ENCODE assay signal across 8 cellular contexts in genomic region chr10:75137533-75138438, GRCh38. TPM values are rescaled to one million over a fixed set of nuclear protein-coding genes. Genes with fewer than 3 reads are reported as not detected.
DNase-seq lines count a peak whose midpoint lies in the region; ATAC-seq and TF ChIP-seq lines count a peak whose summit lies in the region.

No MANE protein-coding gene starts in this region.

- TF ChIP-seq EP300 in gastroesophageal sphincter (IDR thresholded peaks at IDR 0.05), result no peak

- WGBS in gastroesophageal sphincter (ENCODE audit: low coverage in 1 of 2), 2 donors, result 32 to 41% methylated on average over 2 to 3 of the region's 3 CpGs

- H3K4me1 ChIP-seq in skeletal muscle tissue (ENCODE audit: control insufficient read depth in 3 of 3, insufficient read depth in 3 of 3, low read length in 3 of 3), result peaks cover 0 to 6% (median 0%) of the 10 kb centered on the region in 3 donors
- H3K4me1 ChIP-seq in gastroesophageal sphincter, result peaks cover 0 to 30% (median 0%) of the 10 kb centered on the region in 3 donors

- TF ChIP-seq POLR2A in NB4 (IDR thresholded peaks at IDR 0.05; ENCODE audit: extremely low read depth, insufficient read length), result no peak
- TF ChIP-seq POLR2A in gastroesophageal sphincter (IDR thresholded peaks at IDR 0.05), result no peak

- H3K9me3 ChIP-seq in skeletal muscle tissue (ENCODE audit: control insufficient read depth in 3 of 3, low read length in 3 of 3) (no peaks in the 10 kb centered on the region), gastroesophageal sphincter (no peaks in the 10 kb centered on the region)

- peak overlapping the region; percentile 64 for H3K27ac Mint-ChIP-seq in central memory CD8-positive, alpha-beta T cell (ENCODE audit: low read depth)

- H3K27ac ChIP-seq in skeletal muscle tissue (ENCODE audit: low read depth, low read length) (peak overlapping the region; percentile 1), gastroesophageal sphincter (no peak overlapping the region)

- no peaks in the 10 kb centered on the region for H3K27me3 Mint-ChIP-seq in central memory CD8-positive, alpha-beta T cell

- peak overlapping the region in 1 of 3 donors; percentile 3 for H3K9ac ChIP-seq in skeletal muscle tissue (ENCODE audit: low read depth in 1 of 3, low read length in 3 of 3)

- no peak overlapping the region for H3K4me3 Mint-ChIP-seq in central memory CD8-positive, alpha-beta T cell

- no peak overlapping the region for H3K4me3 ChIP-seq in NB4 (ENCODE audit: low read depth, low read length)
- no peak overlapping the region for H3K4me3 ChIP-seq in skeletal muscle tissue (ENCODE audit: low read length in 3 of 3)
- no peak overlapping the region for H3K4me3 ChIP-seq in gastroesophageal sphincter

- no peaks in the 10 kb centered on the region for H3K9me3 Mint-ChIP-seq in central memory CD8-positive, alpha-beta T cell

- no peaks in the 10 kb centered on the region for H3K36me3 ChIP-seq in skeletal muscle tissue (ENCODE audit: control insufficient read depth in 3 of 3, insufficient read depth in 3 of 3, low read length in 3 of 3)
- H3K36me3 ChIP-seq in gastroesophageal sphincter, result no peaks in the 10 kb centered on the region

- peaks cover 49% of the 10 kb centered on the region for H3K4me1 Mint-ChIP-seq in central memory CD8-positive, alpha-beta T cell

- TF ChIP-seq CTCF in NB4 (IDR thresholded peaks at IDR 0.05; ENCODE audit: low read depth, low read length), result no peak
- TF ChIP-seq CTCF in gastroesophageal sphincter (IDR thresholded peaks at IDR 0.05), result no peak

- no peaks in the 10 kb centered on the region for H3K36me3 Mint-ChIP-seq in central memory CD8-positive, alpha-beta T cell (ENCODE audit: insufficient read depth)

- DNase-seq in NCI-H82 (lab: John Stamatoyannopoulos, UW), result peak; percentile 5
- no peak for DNase-seq in NCI-H82 treated with DMSO at 0.1 percent for 48 hours (lab: John Stamatoyannopoulos, UW; ENCODE audit: unreplicated experiment)
- DNase-seq in NB4 (ENCODE audit: low read depth), result peak; percentile 50
- no peak for DNase-seq in central memory CD8-positive, alpha-beta T cell (ENCODE audit: low spot score in 2 of 2)
- DNase-seq in RPMI8226, result no peak
- no peak for DNase-seq in NCI-H446 (lab: John Stamatoyannopoulos, UW)

- H3K27me3 ChIP-seq in skeletal muscle tissue (ENCODE audit: control insufficient read depth in 3 of 3, insufficient read depth in 3 of 3, low read length in 3 of 3) (no peaks in the 10 kb centered on the region), gastroesophageal sphincter (no peaks in the 10 kb centered on the region)

- no peak for ATAC-seq in central memory CD8-positive, alpha-beta T cell (replicated peaks; ENCODE audit: extremely low read depth, poor library complexity, severe bottlenecking)
- no peak for ATAC-seq in gastroesophageal sphincter

RNA-seq across cellular contexts. Expression of gene SAMD8, which starts 26.3 kb away (rescaled TPM):
- total RNA-seq in skeletal muscle tissue, result 17.7 TPM
- total RNA-seq in gastroesophageal sphincter, result 10 to 100 TPM; 23.2 to 33.8 (median 30.7) TPM

Comparison
In these comparisons a context has a peak if more than half of its experiments do, and no peak if none do; other contexts are left out.
1. DNase-seq: peak in NCI-H82 (single experiment) and NB4 (single experiment); none in NCI-H82 treated with DMSO at 0.1 percent for 48 hours (single experiment), central memory CD8-positive, alpha-beta T cell (0 of 2), RPMI8226 (single experiment) and NCI-H446 (0 of 2).